ENCODE assay signal across 23 cellular contexts in the genomic region with DNA sequence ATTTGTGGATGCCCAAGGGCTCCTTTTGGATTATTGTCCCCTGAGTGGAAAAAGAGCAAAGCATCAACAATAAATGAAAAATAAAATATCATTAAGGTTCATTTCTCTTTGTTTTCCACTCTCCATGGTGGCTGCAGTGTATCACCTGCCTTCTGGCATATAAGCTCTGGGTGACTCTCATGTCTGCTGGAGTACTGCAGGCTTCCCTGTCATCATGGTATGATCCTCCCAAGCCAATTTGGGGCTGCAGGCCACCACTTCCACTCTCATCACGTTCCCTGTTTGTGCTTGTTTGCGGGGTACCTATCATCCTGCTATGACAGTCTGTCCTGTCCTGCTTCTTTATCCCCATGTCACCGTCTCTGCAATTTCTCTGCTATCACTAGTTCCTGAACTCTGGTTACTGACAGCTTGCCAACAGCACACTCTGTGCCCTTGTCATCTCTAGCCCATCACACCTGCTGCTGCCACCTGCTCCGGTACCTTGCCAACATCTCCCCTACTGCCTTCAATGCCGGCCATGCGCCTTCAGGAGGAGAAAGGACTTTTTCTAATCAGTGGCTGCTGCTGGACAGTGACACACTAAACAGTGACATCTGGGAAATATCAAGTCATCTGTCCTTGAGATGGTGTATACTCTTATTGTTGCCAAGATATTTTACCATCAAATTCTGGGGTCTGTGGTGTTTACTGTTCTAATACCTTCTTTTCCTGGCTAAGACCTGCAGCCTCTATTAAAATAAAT. TPM values are rescaled to one million over a fixed set of nuclear protein-coding genes. Genes with fewer than 3 reads are reported as not detected.
DNase-seq lines count a peak whose midpoint lies in the region; ATAC-seq and TF ChIP-seq lines count a peak whose summit lies in the region.
"Had no signal": no experiment of that assay in that cellular context is flagged by ENCODE, and none has a peak within 500 bp of the region (broad histone marks: within the 10 kb centered on the region; RNA-seq: fewer than 3 reads in every experiment).

No MANE protein-coding gene starts in this region.

- DNase-seq in Right ventricle myocardium superior (no peak), right atrium auricular region (ENCODE audit: low spot score) (no peak), NCI-H1694 (lab: John Stamatoyannopoulos, UW) (peak; percentile 28), NCI-H345 treated with DMSO at 0.1 percent for 48 hours (lab: John Stamatoyannopoulos, UW; ENCODE audit: unreplicated experiment) (peak; percentile 27), chondrocyte (ENCODE audit: low spot score) (peak; percentile 38), amygdala (lab: John Stamatoyannopoulos, UW) (no peak), PC-9 (no peak)
- DNase-seq in CD4-positive, alpha-beta memory T cell, result no peak
- DNase-seq: activated CD4-positive, alpha-beta T cell treated with anti-CD3 and anti-CD28 coated beads, Interleukin-2, amount 50 U/mL, for 1 hour; activated T-cell treated with anti-CD3 and anti-CD28 coated beads, Interleukin-2, amount 50 U/mL, for 4 hours; body of pancreas; EL; naive B cell; OCI-M1; stimulated activated CD4-positive, alpha-beta T cell treated with anti-CD3 and anti-CD28 coated beads, Interleukin-15, amount 100 ng/mL, for 24 hours; stimulated activated naive B cell treated with anti-CD40 and anti-IgM and Interleukin-4, amounts not matched to agents 10 μg/mL and 1 μg/mL and 100 μg/mL, for 72 hours; SW 1271; T-helper 9 cell had no signal

- ATAC-seq in Right ventricle myocardium superior (ENCODE audit: poor library complexity), result peak; percentile 66
- ATAC-seq: activated T-cell treated with anti-CD3 and anti-CD28 coated beads, Interleukin-2, amount 50 U/mL, for 4 hours; body of pancreas; GM23338; stimulated activated naive B cell treated with anti-CD40 and anti-IgM and Interleukin-4, amounts not matched to agents 10 μg/mL and 1 μg/mL and 100 μg/mL, for 72 hours; WTC11 had no signal

- no peaks in the 10 kb centered on the region for H3K4me1 ChIP-seq in right atrium auricular region
- H3K4me1 ChIP-seq in CD4-positive, alpha-beta memory T cell (ENCODE audit: insufficient read depth, low read length), result no peaks in the 10 kb centered on the region
- H3K4me1 ChIP-seq in PC-9 (replicated peaks; ENCODE audit: insufficient read depth), result no peaks in the 10 kb centered on the region
- H3K4me1 ChIP-seq: body of pancreas, prostate gland had no signal

- no peaks in the 10 kb centered on the region for H3F3A ChIP-seq in PC-9 (ENCODE audit: insufficient read depth, low read depth)

- POLR2A ChIA-PET in CD4-positive, alpha-beta memory T cell (lab: Charles Lee; ENCODE audit: partially characterized antibody), result no interaction called here
- POLR2A ChIA-PET in PC-9 (lab: Charles Lee; ENCODE audit: unreplicated experiment), result no interaction called here

- H3K27me3 ChIP-seq in right atrium auricular region (no peaks in the 10 kb centered on the region), PC-9 (ENCODE audit: insufficient read depth, low read depth) (no peaks in the 10 kb centered on the region)
- H3K27me3 ChIP-seq in CD4-positive, alpha-beta memory T cell (ENCODE audit: insufficient read depth, low read length), result no peaks in the 10 kb centered on the region
- H3K27me3 ChIP-seq: body of pancreas had no signal

- H3K27ac ChIP-seq in right atrium auricular region, result no peak overlapping the region
- no peak overlapping the region for H3K27ac ChIP-seq in CD4-positive, alpha-beta memory T cell (ENCODE audit: low read depth, low read length)
- H3K27ac ChIP-seq in PC-9, result no peak overlapping the region
- H3K27ac ChIP-seq: body of pancreas, KMS-11, prostate gland had no signal

- no peaks in the 10 kb centered on the region for H3K36me3 Mint-ChIP-seq in chondrocyte (ENCODE audit: low read depth)
- H3K36me3 Mint-ChIP-seq in CD4-positive, alpha-beta memory T cell, result no peaks in the 10 kb centered on the region
- H3K36me3 Mint-ChIP-seq: mesothelial cell of epicardium; naive B cell; stimulated activated naive B cell treated with anti-CD40 and anti-IgM and Interleukin-4, amounts not matched to agents 10 μg/mL and 1 μg/mL and 100 μg/mL, for 72 hours; WTC11 had no signal

- no peak overlapping the region for H3K4me2 ChIP-seq in PC-9
- H3K4me2 ChIP-seq: GM23338, KMS-11 had no signal

- no peak overlapping the region for H3K27ac Mint-ChIP-seq in chondrocyte (ENCODE audit: unreplicated experiment)
- peak overlapping the region in 1 of 7 donors; percentile 1 for H3K27ac Mint-ChIP-seq in CD4-positive, alpha-beta memory T cell
- H3K27ac Mint-ChIP-seq: GM23338; mesothelial cell of epicardium; stimulated activated naive B cell treated with anti-CD40 and anti-IgM and Interleukin-4, amounts not matched to agents 10 μg/mL and 1 μg/mL and 100 μg/mL, for 72 hours; WTC11 had no signal

- no peak overlapping the region for H3K4me3 Mint-ChIP-seq in chondrocyte (ENCODE audit: unreplicated experiment)
- H3K4me3 Mint-ChIP-seq in CD4-positive, alpha-beta memory T cell, result no peak overlapping the region
- H3K4me3 Mint-ChIP-seq: activated T-cell treated with anti-CD3 and anti-CD28 coated beads, Interleukin-2, amount 50 U/mL, for 4 hours; GM23338; mesothelial cell of epicardium; naive B cell; stimulated activated naive B cell treated with anti-CD40 and anti-IgM and Interleukin-4, amounts not matched to agents 10 μg/mL and 1 μg/mL and 100 μg/mL, for 72 hours; WTC11 had no signal

- intact Hi-C loops in Right ventricle myocardium superior (cut with DNase I), result no loop called here
- intact Hi-C loops in CD4-positive, alpha-beta memory T cell (cut with micrococcal nuclease), result no loop called here
- intact Hi-C loops in PC-9 (cut with micrococcal nuclease; ENCODE audit: unreplicated experiment), result no loop called here

- H3K36me3 ChIP-seq in right atrium auricular region (no peaks in the 10 kb centered on the region), PC-9 (ENCODE audit: low read depth) (no peaks in the 10 kb centered on the region)
- no peaks in the 10 kb centered on the region for H3K36me3 ChIP-seq in CD4-positive, alpha-beta memory T cell (ENCODE audit: insufficient read depth, low read length)
- H3K36me3 ChIP-seq: prostate gland had no signal

- CTCF ChIA-PET in CD4-positive, alpha-beta memory T cell (lab: Charles Lee; ENCODE audit: partially characterized antibody), result no interaction called here
- CTCF ChIA-PET in PC-9 (lab: Charles Lee), result no interaction called here

- no peaks in the 10 kb centered on the region for H3K4me1 Mint-ChIP-seq in chondrocyte (ENCODE audit: low read depth)
- no peaks in the 10 kb centered on the region for H3K4me1 Mint-ChIP-seq in CD4-positive, alpha-beta memory T cell
- H3K4me1 Mint-ChIP-seq: GM23338, mesothelial cell of epicardium, naive B cell, WTC11 had no signal

- no peaks in the 10 kb centered on the region for H3K9me3 Mint-ChIP-seq in chondrocyte (ENCODE audit: low read depth)
- no peaks in the 10 kb centered on the region for H3K9me3 Mint-ChIP-seq in CD4-positive, alpha-beta memory T cell
- H3K9me3 Mint-ChIP-seq: activated T-cell treated with anti-CD3 and anti-CD28 coated beads, Interleukin-2, amount 50 U/mL, for 4 hours; GM23338; mesothelial cell of epicardium; naive B cell; stimulated activated naive B cell treated with anti-CD40 and anti-IgM and Interleukin-4, amounts not matched to agents 10 μg/mL and 1 μg/mL and 100 μg/mL, for 72 hours; WTC11 had no signal

- BruUV-seq in PC-9 (replicated peaks; lab: Mats Ljungman, UMichigan), result no TSS peak

- H4K20me1 ChIP-seq in PC-9 (ENCODE audit: insufficient read depth), result no peaks in the 10 kb centered on the region

- no peak overlapping the region for H3K4me3 ChIP-seq in right atrium auricular region
- H3K4me3 ChIP-seq in CD4-positive, alpha-beta memory T cell (ENCODE audit: low read length in 2 of 2), result no peak overlapping the region
- H3K4me3 ChIP-seq in PC-9, result no peak overlapping the region
- H3K4me3 ChIP-seq: body of pancreas, GM23338, prostate gland had no signal

- TF ChIP-seq CTCF in right atrium auricular region (IDR thresholded peaks at IDR 0.05), result no peak
- TF ChIP-seq CTCF in chondrocyte (IDR thresholded peaks at IDR 0.05), result no peak
- TF ChIP-seq CTCF in PC-9 (conservative IDR thresholded peaks at IDR 0.05), result no peak

- H3K79me2 ChIP-seq in PC-9 (ENCODE audit: low read depth), result no peaks in the 10 kb centered on the region

- H3K9me2 ChIP-seq in PC-9 (ENCODE audit: insufficient read depth), result no peaks in the 10 kb centered on the region

- peaks cover 1% of the 10 kb centered on the region for H3K27me3 Mint-ChIP-seq in chondrocyte (ENCODE audit: low read depth)
- H3K27me3 Mint-ChIP-seq in CD4-positive, alpha-beta memory T cell, result peaks cover 18 to 24% of the 10 kb centered on the region in 2 donors

- H3K9me3 ChIP-seq in right atrium auricular region, result no peaks in the 10 kb centered on the region
- H3K9me3 ChIP-seq in CD4-positive, alpha-beta memory T cell (ENCODE audit: control insufficient read depth in 1 of 2, low read length in 2 of 2), result no peaks in the 10 kb centered on the region
- no peaks in the 10 kb centered on the region for H3K9me3 ChIP-seq in PC-9 (ENCODE audit: insufficient read depth, low read depth)
- H3K9me3 ChIP-seq: body of pancreas, prostate gland had no signal

- H2AFZ ChIP-seq in PC-9, result no peak overlapping the region
- H2AFZ ChIP-seq: GM23338 had no signal

RNA-seq across cellular contexts. Expression of gene FGF5, which starts 23.0 kb away (rescaled TPM):
- total RNA-seq in Right ventricle myocardium superior (0.91 TPM), right atrium auricular region (under 1 TPM in 1 of 2 donors, not detected in 1; 0.07 TPM), chondrocyte (1.3 to 5.8 TPM (median 4.5 TPM) in 3 replicates), PC-9 (2021) (not detected in 2 replicates)
- total RNA-seq in CD4-positive, alpha-beta memory T cell, result under 1 TPM; 0.06 TPM
- polyA plus RNA-seq in CD4-positive, alpha-beta memory T cell, result not detected
- total RNA-seq: activated T-cell treated with anti-CD3 and anti-CD28 coated beads, Interleukin-2, amount 50 U/mL, for 4 hours; body of pancreas; GM23338; prostate gland; WTC11 had no signal
- polyA plus RNA-seq: GM23338 had no signal

RNA-seq across cellular contexts. Expression of gene PRDM8, which starts 46.1 kb away (rescaled TPM):
- total RNA-seq in Right ventricle myocardium superior (0.73 TPM), right atrium auricular region (1 to 10 TPM; 1.4 to 2.2 TPM), chondrocyte (0.07 TPM in 1 of 3 replicates, not detected in the others), PC-9 (2021) (0.26 and 0.88 TPM in 2 replicates)
- total RNA-seq in CD4-positive, alpha-beta memory T cell, result 10 to 100 TPM; 19.8 to 23.0 TPM
- 1 to 10 TPM; 2.1 to 3.4 TPM for polyA plus RNA-seq in CD4-positive, alpha-beta memory T cell
- total RNA-seq: GM23338, WTC11 had no signal

Comparison
In these comparisons a context has a peak if more than half of its experiments do, and no peak if none do; other contexts are left out.
1. DNase-seq: peak in NCI-H1694 (single experiment), NCI-H345 treated with DMSO at 0.1 percent for 48 hours (single experiment) and chondrocyte (single experiment); none in Right ventricle myocardium superior (single experiment), right atrium auricular region (single experiment), amygdala (0 of 56), CD4-positive, alpha-beta memory T cell (0 of 5) and PC-9 (0 of 2).
2. RNA of gene PRDM8, which starts 46.1 kb away (total RNA-seq): 19.8 to 23.0 TPM in CD4-positive, alpha-beta memory T cell; 1.4 to 2.2 TPM in right atrium auricular region, 0.73 TPM in Right ventricle myocardium superior (single experiment), 0.26 to 0.88 TPM in PC-9 and 0.07 TPM in chondrocyte; every median in the first group is over 4 times any median in the second.